ENCODE assay signal across 7 cellular contexts in the genomic region with DNA sequence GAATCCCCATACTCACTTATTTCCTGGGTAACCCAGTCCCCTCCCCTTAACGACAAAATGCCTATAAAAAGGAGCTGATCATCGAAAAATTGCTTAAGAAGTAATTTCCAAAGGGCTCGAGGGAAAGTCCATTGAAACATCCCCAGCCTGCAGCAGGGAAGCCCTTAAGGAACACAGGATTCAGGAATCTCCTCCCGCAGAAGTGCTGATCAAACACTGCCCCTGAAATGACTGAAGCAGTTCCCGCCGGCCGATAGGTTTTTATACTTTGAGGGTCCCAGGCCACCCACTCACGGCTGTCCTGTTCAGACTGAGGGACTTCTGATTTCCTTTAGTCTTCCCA. TPM values are rescaled to one million over a fixed set of nuclear protein-coding genes. Genes with fewer than 3 reads are reported as not detected.
DNase-seq lines count a peak whose midpoint lies in the region; ATAC-seq and TF ChIP-seq lines count a peak whose summit lies in the region.

No MANE protein-coding gene starts in this region.

- H3K9me3 Mint-ChIP-seq in activated CD4-positive, alpha-beta memory T cell treated with anti-CD3 and anti-CD28 coated beads, Interleukin-2, amount 10 ng/mL, durations not matched to agents 7 days and 5 days: no peaks in the 10 kb centered on the region
- H3K9me3 Mint-ChIP-seq in stimulated activated naive CD8-positive, alpha-beta T cell treated with anti-CD3 and anti-CD28 coated beads, Interleukin-15, amount 100 ng/mL, for 72 hours: no peaks in the 10 kb centered on the region

- TF ChIP-seq CTCF in HFF-Myc (IDR thresholded peaks at IDR 0.05; ENCODE audit: low read depth, low read length, missing control alignments): no peak

- peak overlapping the region; percentile 93 for H3K4me3 Mint-ChIP-seq in activated CD4-positive, alpha-beta memory T cell treated with anti-CD3 and anti-CD28 coated beads, Interleukin-2, amount 10 ng/mL, durations not matched to agents 7 days and 5 days
- H3K4me3 Mint-ChIP-seq in stimulated activated naive CD8-positive, alpha-beta T cell treated with anti-CD3 and anti-CD28 coated beads, Interleukin-15, amount 100 ng/mL, for 72 hours: peak overlapping the region; percentile 98 to 99

- no peak overlapping the region for H3K27ac ChIP-seq in iPS DF 6.9 (ENCODE audit: low read length)

- H3K4me1 Mint-ChIP-seq in activated CD4-positive, alpha-beta memory T cell treated with anti-CD3 and anti-CD28 coated beads, Interleukin-2, amount 10 ng/mL, durations not matched to agents 7 days and 5 days: peaks cover 53% of the 10 kb centered on the region
- H3K4me1 Mint-ChIP-seq in stimulated activated naive CD8-positive, alpha-beta T cell treated with anti-CD3 and anti-CD28 coated beads, Interleukin-15, amount 100 ng/mL, for 72 hours: peaks cover 50% of the 10 kb centered on the region

- H3K27me3 Mint-ChIP-seq in activated CD4-positive, alpha-beta memory T cell treated with anti-CD3 and anti-CD28 coated beads, Interleukin-2, amount 10 ng/mL, durations not matched to agents 7 days and 5 days: no peaks in the 10 kb centered on the region
- H3K27me3 Mint-ChIP-seq in stimulated activated naive CD8-positive, alpha-beta T cell treated with anti-CD3 and anti-CD28 coated beads, Interleukin-15, amount 100 ng/mL, for 72 hours: no peaks in the 10 kb centered on the region

- no peaks in the 10 kb centered on the region for H3K27me3 ChIP-seq in iPS DF 6.9 (ENCODE audit: control insufficient read depth, insufficient read depth, low read length)

- ATAC-seq in stimulated activated naive CD8-positive, alpha-beta T cell treated with anti-CD3 and anti-CD28 coated beads, Interleukin-15, amount 100 ng/mL, for 72 hours: no peak
- no peak for ATAC-seq in HG03442 (IDR thresholded peaks at IDR 0.05; ENCODE audit: unreplicated experiment)

- H3K4me3 ChIP-seq in HFF-Myc (replicated peaks; ENCODE audit: low read depth, low read length): peak overlapping the region; percentile 94
- peak overlapping the region; percentile 99; the same call in 1 of the 2 replicates for H3K4me3 ChIP-seq in iPS DF 6.9 (ENCODE audit: low read length)

- H3K27ac Mint-ChIP-seq in activated CD4-positive, alpha-beta memory T cell treated with anti-CD3 and anti-CD28 coated beads, Interleukin-2, amount 10 ng/mL, durations not matched to agents 7 days and 5 days: peak overlapping the region; percentile 91
- peak overlapping the region; percentile 98 to 99 for H3K27ac Mint-ChIP-seq in stimulated activated naive CD8-positive, alpha-beta T cell treated with anti-CD3 and anti-CD28 coated beads, Interleukin-15, amount 100 ng/mL, for 72 hours

- DNase-seq in HFF-Myc (ENCODE audit: extremely low read depth, low read depth): no peak
- DNase-seq in activated CD4-positive, alpha-beta memory T cell treated with anti-CD3 and anti-CD28 coated beads, Interleukin-2, amount 10 ng/mL, durations not matched to agents 7 days and 5 days: no peak
- DNase-seq in iPS DF 6.9 (ENCODE audit: low read depth, low spot score): no peak
- DNase-seq in stimulated activated naive CD8-positive, alpha-beta T cell treated with anti-CD3 and anti-CD28 coated beads, Interleukin-15, amount 100 ng/mL, for 72 hours: no peak
- DNase-seq in effector CD8-positive, alpha-beta T cell (lab: John Stamatoyannopoulos, UW): no peak
- no peak for DNase-seq in stimulated activated CD4-positive, alpha-beta T cell treated with anti-CD3 and anti-CD28 coated beads, Interleukin-2, amount 100 ng/mL, for 48 hours

- H3K36me3 Mint-ChIP-seq in activated CD4-positive, alpha-beta memory T cell treated with anti-CD3 and anti-CD28 coated beads, Interleukin-2, amount 10 ng/mL, durations not matched to agents 7 days and 5 days (ENCODE audit: low read depth): peaks cover 21% of the 10 kb centered on the region

- no peaks in the 10 kb centered on the region for H3K4me1 ChIP-seq in iPS DF 6.9 (ENCODE audit: control insufficient read depth, insufficient read depth, low read length)

- POLR2A ChIA-PET in activated CD4-positive, alpha-beta memory T cell treated with anti-CD3 and anti-CD28 coated beads, Interleukin-2, amount 10 ng/mL, durations not matched to agents 7 days and 5 days (lab: Charles Lee): interaction anchor here (0.9 to 4.0 kb wide), 11 partner anchors 8 to 199 kb away, joined by 3 to 75 read pairs (median 5); partner anchors contain the start of genes LRSAM1, RPL12 and SLC2A8

- H3K9me3 ChIP-seq in iPS DF 6.9 (ENCODE audit: control insufficient read depth, insufficient read depth, low read length): no peaks in the 10 kb centered on the region

- H3K36me3 ChIP-seq in iPS DF 6.9 (ENCODE audit: control insufficient read depth, insufficient read depth, low read length): no peaks in the 10 kb centered on the region

- CTCF ChIA-PET in activated CD4-positive, alpha-beta memory T cell treated with anti-CD3 and anti-CD28 coated beads, Interleukin-2, amount 10 ng/mL, durations not matched to agents 7 days and 5 days (lab: Charles Lee): interaction anchor here (1.2 to 1.6 kb wide), 2 partner anchors 27 to 209 kb away, joined by 3 to 11 read pairs; partner anchors contain the start of gene SLC2A8

- WGBS in iPS DF 6.9 (ENCODE audit: insufficient coverage, insufficient read length): no CpG with 5 or more reads among the region's 8 CpGs

RNA-seq across cellular contexts. Expression of gene ZNF79, which starts 0.6 kb away (rescaled TPM):
- total RNA-seq in activated CD4-positive, alpha-beta memory T cell treated with anti-CD3 and anti-CD28 coated beads, Interleukin-2, amount 10 ng/mL, durations not matched to agents 7 days and 5 days: 10 to 100 TPM; 12.5 to 12.7 TPM

RNA-seq across cellular contexts. Expression of gene SLC2A8, which starts 26.6 kb away (rescaled TPM):
- 1 to 10 TPM; 7.5 to 7.7 TPM for total RNA-seq in activated CD4-positive, alpha-beta memory T cell treated with anti-CD3 and anti-CD28 coated beads, Interleukin-2, amount 10 ng/mL, durations not matched to agents 7 days and 5 days

RNA-seq across cellular contexts. Expression of gene RPL12, which starts 27.6 kb away (rescaled TPM):
- 1,000 to 10,000 TPM; 1,379 to 1,395 TPM for total RNA-seq in activated CD4-positive, alpha-beta memory T cell treated with anti-CD3 and anti-CD28 coated beads, Interleukin-2, amount 10 ng/mL, durations not matched to agents 7 days and 5 days

RNA-seq across cellular contexts. Expression of gene LRSAM1, which starts 27.7 kb away (rescaled TPM):
- total RNA-seq in activated CD4-positive, alpha-beta memory T cell treated with anti-CD3 and anti-CD28 coated beads, Interleukin-2, amount 10 ng/mL, durations not matched to agents 7 days and 5 days: 10 to 100 TPM; 25.4 to 26.9 TPM
